ENCODE assay signal across 18 cellular contexts in the genomic region with DNA sequence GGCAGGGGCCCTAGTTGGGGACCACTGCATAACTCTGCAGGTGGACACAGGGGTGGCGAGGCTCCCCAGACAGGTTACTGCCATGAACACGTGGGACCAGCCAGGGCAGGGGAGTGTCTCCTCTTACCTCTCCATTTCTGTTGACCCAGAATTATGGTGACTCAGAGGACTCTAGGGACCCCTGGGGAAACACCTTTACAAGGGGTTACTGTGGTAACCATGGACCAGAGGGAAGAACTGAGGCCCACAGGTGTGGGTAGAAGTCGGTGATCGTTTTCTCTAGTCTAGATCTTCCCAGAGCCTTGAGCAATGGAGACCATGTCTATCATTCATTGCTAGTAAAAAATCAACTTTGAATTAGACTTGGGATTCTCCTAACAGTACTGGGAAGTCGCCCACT. TPM values are rescaled to one million over a fixed set of nuclear protein-coding genes. Genes with fewer than 3 reads are reported as not detected.
"Had no signal": no experiment of that assay in that cellular context is flagged by ENCODE, and none has a peak within 500 bp of the region (broad histone marks: within the 10 kb centered on the region; RNA-seq: fewer than 3 reads in every experiment).

No MANE protein-coding gene starts in this region.

RNA-seq across cellular contexts. Expression of a gene that starts 2.1 kb away (rescaled TPM):
- total RNA-seq: activated naive CD4-positive, alpha-beta T cell treated with anti-CD3 and anti-CD28 coated beads for 36 hours; activated T-cell treated with anti-CD3 and anti-CD28 coated beads, Interleukin-2, amount 50 U/mL, for 4 hours; activated T-helper 1 cell treated with anti-CD3 and anti-CD28 coated beads, Interleukin-12 subunit alpha, Interleukin-12 subunit beta, Interleukin-2, Interleukin-4 antibody, amounts not matched to agents 30 ng/mL and 10 ng/mL and 1 ng/mL, durations not matched to agents 14 hours and 24 hours and 36 hours; adrenal gland; astrocyte; body of pancreas; breast epithelium; cardiac septum; MCF 10A; NCI-H460; RPMI7951; SJSA1; T-cell; T-helper 17 cell; WTC11 had no signal
- polyA plus RNA-seq: adrenal gland, SK-N-SH had no signal

RNA-seq across cellular contexts. Expression of a gene that starts 9.7 kb away (rescaled TPM):
- total RNA-seq: activated CD4-positive, alpha-beta memory T cell treated with anti-CD3 and anti-CD28 coated beads for 36 hours; activated naive CD4-positive, alpha-beta T cell treated with anti-CD3 and anti-CD28 coated beads for 36 hours; activated T-cell treated with anti-CD3 and anti-CD28 coated beads, Interleukin-2, amount 50 U/mL, for 4 hours; activated T-helper 1 cell treated with anti-CD3 and anti-CD28 coated beads, Interleukin-12 subunit alpha, Interleukin-12 subunit beta, Interleukin-2, Interleukin-4 antibody, amounts not matched to agents 30 ng/mL and 10 ng/mL and 1 ng/mL, durations not matched to agents 14 hours and 24 hours and 36 hours; adrenal gland; astrocyte; body of pancreas; breast epithelium; cardiac septum; MCF 10A; NCI-H460; RPMI7951; SJSA1; T-cell; T-helper 17 cell; WTC11 had no signal
- polyA plus RNA-seq: adrenal gland, SK-N-SH had no signal

RNA-seq across cellular contexts. Expression of a gene that starts 11.4 kb away (rescaled TPM):
- total RNA-seq: body of pancreas, MCF 10A, NCI-H460, RPMI7951, SJSA1 had no signal

RNA-seq across cellular contexts. Expression of a gene that starts 24.4 kb away (rescaled TPM):
- total RNA-seq: activated CD4-positive, alpha-beta memory T cell treated with anti-CD3 and anti-CD28 coated beads for 36 hours; activated naive CD4-positive, alpha-beta T cell treated with anti-CD3 and anti-CD28 coated beads for 36 hours; activated T-cell treated with anti-CD3 and anti-CD28 coated beads, Interleukin-2, amount 50 U/mL, for 4 hours; activated T-helper 1 cell treated with anti-CD3 and anti-CD28 coated beads, Interleukin-12 subunit alpha, Interleukin-12 subunit beta, Interleukin-2, Interleukin-4 antibody, amounts not matched to agents 30 ng/mL and 10 ng/mL and 1 ng/mL, durations not matched to agents 14 hours and 24 hours and 36 hours; adrenal gland; body of pancreas; breast epithelium; cardiac septum; MCF 10A; NCI-H460; RPMI7951; SJSA1; T-cell; WTC11 had no signal
- polyA plus RNA-seq: adrenal gland, SK-N-SH had no signal

RNA-seq across cellular contexts. Expression of a gene that starts 39.0 kb away (rescaled TPM):
- total RNA-seq: activated CD4-positive, alpha-beta memory T cell treated with anti-CD3 and anti-CD28 coated beads for 36 hours; activated naive CD4-positive, alpha-beta T cell treated with anti-CD3 and anti-CD28 coated beads for 36 hours; activated naive CD4-positive, alpha-beta T cell treated with anti-CD3 and anti-CD28 coated beads, Interleukin-2, amount 50 U/mL, for 72 hours; activated T-cell treated with anti-CD3 and anti-CD28 coated beads, Interleukin-2, amount 50 U/mL, for 4 hours; activated T-helper 1 cell treated with anti-CD3 and anti-CD28 coated beads, Interleukin-12 subunit alpha, Interleukin-12 subunit beta, Interleukin-2, Interleukin-4 antibody, amounts not matched to agents 30 ng/mL and 10 ng/mL and 1 ng/mL, durations not matched to agents 14 hours and 24 hours and 36 hours; adrenal gland; astrocyte; body of pancreas; breast epithelium; cardiac septum; MCF 10A; NCI-H460; RPMI7951; SJSA1; T-cell; T-helper 17 cell had no signal
- polyA plus RNA-seq: adrenal gland, SK-N-SH had no signal
